8 cellular contexts compared by ENCODE assay signal in genomic region chr9:88076286-88077070, GRCh38.
DNase-seq lines count a peak whose midpoint lies in the region; ATAC-seq lines count a peak whose summit lies in the region.

No MANE protein-coding gene starts in this region.

- CTCF ChIA-PET in activated CD8-positive, alpha-beta T cell treated with anti-CD3 and anti-CD28 coated beads, Interleukin-2, amount 10 ng/mL, durations not matched to agents 7 days and 5 days (lab: Charles Lee) = interaction anchor here (0.5 to 1.6 kb wide), 4 partner anchors 10 to 502 kb away, joined by 3 to 5 read pairs (median 3); partner anchors contain the start of gene CDK20

- peak overlapping the region; percentile 71 for H3K4me3 Mint-ChIP-seq in activated CD8-positive, alpha-beta T cell treated with anti-CD3 and anti-CD28 coated beads, Interleukin-2, amount 10 ng/mL, durations not matched to agents 7 days and 5 days

- DNase-seq in NCI-H146 treated with DMSO at 0.1 percent for 48 hours (lab: John Stamatoyannopoulos, UW; ENCODE audit: unreplicated experiment) (peak; percentile 2), epidermal melanocyte (ENCODE audit: insufficient read length, low spot score) (peak; percentile 60), lung microvascular endothelial cell (ENCODE audit: low read depth in 2 of 2) (peak; percentile 14 to 26), amniotic stem cell (lab: John Stamatoyannopoulos, UW) (no peak)
- DNase-seq in activated CD8-positive, alpha-beta T cell treated with anti-CD3 and anti-CD28 coated beads, Interleukin-2, amount 10 ng/mL, durations not matched to agents 7 days and 5 days = peak; percentile 48
- peak; percentile 19 to 36 for DNase-seq in stimulated activated CD4-positive, alpha-beta T cell treated with anti-CD3 and anti-CD28 coated beads, Interleukin-4, amount 100 ng/mL, for 4 hours

- H3K27ac Mint-ChIP-seq in activated CD8-positive, alpha-beta T cell treated with anti-CD3 and anti-CD28 coated beads, Interleukin-2, amount 10 ng/mL, durations not matched to agents 7 days and 5 days = no peak overlapping the region

- H3K9me3 Mint-ChIP-seq in activated CD8-positive, alpha-beta T cell treated with anti-CD3 and anti-CD28 coated beads, Interleukin-2, amount 10 ng/mL, durations not matched to agents 7 days and 5 days (ENCODE audit: insufficient read depth) = no peaks in the 10 kb centered on the region

- peaks cover 57% of the 10 kb centered on the region for H3K27me3 Mint-ChIP-seq in activated CD8-positive, alpha-beta T cell treated with anti-CD3 and anti-CD28 coated beads, Interleukin-2, amount 10 ng/mL, durations not matched to agents 7 days and 5 days (ENCODE audit: low read depth)

- POLR2A ChIA-PET in activated CD8-positive, alpha-beta T cell treated with anti-CD3 and anti-CD28 coated beads, Interleukin-2, amount 10 ng/mL, durations not matched to agents 7 days and 5 days (lab: Charles Lee) = no interaction called here

- H3K4me1 Mint-ChIP-seq in activated CD8-positive, alpha-beta T cell treated with anti-CD3 and anti-CD28 coated beads, Interleukin-2, amount 10 ng/mL, durations not matched to agents 7 days and 5 days (ENCODE audit: low read depth) = peaks cover 17% of the 10 kb centered on the region

- peak; percentile 79 for ATAC-seq in GM18502 (IDR thresholded peaks at IDR 0.05; ENCODE audit: poor library complexity, unreplicated experiment)
- peak; percentile 82 for ATAC-seq in activated CD8-positive, alpha-beta T cell treated with anti-CD3 and anti-CD28 coated beads, Interleukin-2, amount 10 ng/mL, durations not matched to agents 7 days and 5 days
- ATAC-seq in HG03457 (IDR thresholded peaks at IDR 0.05; ENCODE audit: unreplicated experiment) = no peak

- H3K36me3 Mint-ChIP-seq in activated CD8-positive, alpha-beta T cell treated with anti-CD3 and anti-CD28 coated beads, Interleukin-2, amount 10 ng/mL, durations not matched to agents 7 days and 5 days (ENCODE audit: low read depth) = no peaks in the 10 kb centered on the region
